In the genomic region with DNA sequence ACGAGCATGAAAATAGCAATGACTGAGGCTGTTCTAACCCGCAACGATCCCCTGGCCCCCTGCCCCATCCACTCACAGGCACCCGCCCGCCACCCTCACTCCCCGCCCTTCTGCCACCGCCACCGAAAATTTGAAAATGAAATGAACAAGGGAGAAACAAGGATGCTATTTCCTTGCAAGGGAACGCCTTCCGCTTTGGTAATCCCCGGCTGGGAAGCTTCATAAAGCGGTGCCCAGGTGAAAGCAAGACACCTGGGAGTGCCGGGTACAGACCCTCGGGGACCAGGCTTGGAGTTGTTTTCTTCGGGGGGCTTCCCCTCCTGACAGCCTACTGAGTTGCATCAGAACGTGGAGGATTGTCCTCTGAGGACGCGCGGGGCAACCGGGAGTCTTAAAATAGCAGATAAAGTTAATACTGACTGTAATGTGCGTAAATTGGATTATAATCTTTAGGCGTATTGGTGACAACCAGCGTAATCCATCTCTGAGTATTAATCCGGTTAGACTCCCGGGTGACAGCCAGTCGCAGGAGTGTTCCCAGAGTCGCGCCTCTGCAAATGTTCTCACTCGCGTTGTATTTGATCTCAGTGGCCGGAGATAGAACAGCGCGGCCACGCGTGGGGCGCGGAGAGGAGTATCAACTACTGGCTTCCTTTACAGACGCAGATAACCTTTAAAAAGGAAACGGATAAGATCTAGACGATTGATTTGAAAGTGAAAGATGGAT, we compare ENCODE assay signal across 8 cellular contexts. TPM values are rescaled to one million over a fixed set of nuclear protein-coding genes. Genes with fewer than 3 reads are reported as not detected.
DNase-seq lines count a peak whose midpoint lies in the region; ATAC-seq and TF ChIP-seq lines count a peak whose summit lies in the region.

No MANE protein-coding gene starts in this region.

- H3K36me3 ChIP-seq in HEK293 (ENCODE audit: control insufficient read depth in 2 of 2, insufficient read depth in 1 of 2, low read length in 2 of 2) (no peaks in the 10 kb centered on the region), Panc1 (ENCODE audit: control insufficient read depth, insufficient read depth, low read length) (peaks cover 3% of the 10 kb centered on the region; the same call in 1 of the 2 replicates), gastrocnemius medialis (no peaks in the 10 kb centered on the region)

- peak overlapping the region; percentile 99 for H3K27ac ChIP-seq in HEK293 (ENCODE audit: extremely low read depth, low read depth, low read length)
- H3K27ac ChIP-seq in Panc1 (ENCODE audit: low read length), result no peak overlapping the region
- no peak overlapping the region for H3K27ac ChIP-seq in right cardiac atrium (ENCODE audit: low read length)
- H3K27ac ChIP-seq in gastrocnemius medialis, result peak overlapping the region; percentile 85 to 98 (median 92)

- TF ChIP-seq CTCF in HEK293 (tag by site-specific recombination; IDR thresholded peaks at IDR 0.05), result no peak
- no peak for TF ChIP-seq CTCF in Panc1 (IDR thresholded peaks at IDR 0.05)
- TF ChIP-seq CTCF in gastrocnemius medialis (IDR thresholded peaks at IDR 0.05 in 4 of 5, conservative IDR thresholded peaks at IDR 0.05 in 1 of 5), result peak in 2 of 5 experiments; percentile 9 to 17

- in situ Hi-C loops in Panc1 (cut with HindIII; ENCODE audit: low pct_unique_long_range_greater_than_20kb, low sequenced_read_pairs), result no loop called here
- in situ Hi-C loops in gastrocnemius medialis (cut with MboI; ENCODE audit: low sequenced_read_pairs in 4 of 4), result loop anchor here in 3 of 4 donors (10.0 to 25.0 kb wide), 5 partner anchors 62 to 322 kb away; partner anchors contain the start of gene FOCAD (in 1 of the 3)

- no peak for ATAC-seq in Panc1
- peak in 1 of 2 donors; percentile 27 for ATAC-seq in right cardiac atrium
- no peak for ATAC-seq in gastrocnemius medialis

- H3K27me3 ChIP-seq in Panc1 (ENCODE audit: control insufficient read depth, insufficient read depth, low read length) (peaks cover 2% of the 10 kb centered on the region), right cardiac atrium (ENCODE audit: control insufficient read depth, insufficient read depth) (no peaks in the 10 kb centered on the region), gastrocnemius medialis (no peaks in the 10 kb centered on the region)

- POLR2A ChIA-PET in HEK293 (lab: Yijun Ruan, JAX) (interaction anchor here (1.1 to 2.2 kb wide), 23 partner anchors 10 to 318 kb away, joined by 3 to 53 read pairs (median 6); partner anchors contain the start of gene FOCAD), Panc1 (lab: Charles Lee) (interaction anchor here (0.6 kb wide), 1 partner anchor 1531 kb away, joined by 5 read pairs; no protein-coding TSS in a partner anchor)

- intact Hi-C loops in Panc1 (cut with micrococcal nuclease; ENCODE audit: unreplicated experiment), result loop anchor here (5.0 kb wide), 1 partner anchor 489 kb away; no protein-coding TSS in a partner anchor
- intact Hi-C loops in right cardiac atrium (cut with DNase I), result loop anchor here (2.0 to 10.0 kb wide), 6 partner anchors 62 to 322 kb away; partner anchors contain the start of gene FOCAD (in 1 of the 4)
- intact Hi-C loops in gastrocnemius medialis (cut with DNase I; ENCODE audit: low total_unique reads), result loop anchor here (1.0 to 5.0 kb wide), 4 partner anchors 18 to 1391 kb away; partner anchors contain the start of gene DENND4C

- peak overlapping the region; percentile 86 for H3K4me3 ChIP-seq in HEK293 (ENCODE audit: low read depth, low read length)
- H3K4me3 ChIP-seq in Panc1 (ENCODE audit: low read depth in 2 of 2, low read length in 2 of 2), result peak overlapping the region; percentile 51 to 54
- H3K4me3 ChIP-seq in right cardiac atrium (ENCODE audit: low read length), result peak overlapping the region; percentile 96
- H3K4me3 ChIP-seq in gastrocnemius medialis, result peak overlapping the region; percentile 91 to 99 (median 96)

- under 1% methylated on average over 40 of the region's 40 CpGs for WGBS in right cardiac atrium

- no peak for TF ChIP-seq POLR2A in gastrocnemius medialis (IDR thresholded peaks at IDR 0.05)

- DNase-seq in COR-L47 (lab: John Stamatoyannopoulos, UW) (peak; percentile 26), Panc1 (ENCODE audit: low read depth, low spot score) (no peak), right cardiac atrium (peak; percentile 30 to 75 (median 69)), gastrocnemius medialis (peak; percentile 7 to 23), NCI-H2227 (lab: John Stamatoyannopoulos, UW; ENCODE audit: unreplicated experiment) (no peak), HCEC 1CT (no peak)
- DNase-seq in activated naive CD4-positive, alpha-beta T cell treated with anti-CD3 and anti-CD28 coated beads, Interleukin-2, amount 50 U/mL, for 16 hours, result peak; percentile 65

- CTCF ChIA-PET in HEK293 (lab: Yijun Ruan, JAX) (interaction anchor here (0.6 to 2.6 kb wide), 10 partner anchors 11 to 489 kb away, joined by 3 to 10 read pairs (median 4); no protein-coding TSS in a partner anchor), Panc1 (lab: Charles Lee) (no interaction called here)

- no TSS peak for BruUV-seq in Panc1 (replicated peaks; lab: Mats Ljungman, UMichigan)

- no peaks in the 10 kb centered on the region for H3K9me3 ChIP-seq in HEK293 (ENCODE audit: control insufficient read depth, insufficient read depth, low read depth, low read length)
- no peaks in the 10 kb centered on the region for H3K9me3 ChIP-seq in Panc1 (ENCODE audit: control insufficient read depth, insufficient read depth, low read depth, low read length)
- H3K9me3 ChIP-seq in right cardiac atrium (ENCODE audit: control insufficient read depth, low read length), result no peaks in the 10 kb centered on the region
- H3K9me3 ChIP-seq in gastrocnemius medialis, result no peaks in the 10 kb centered on the region

- H3K4me1 ChIP-seq in HEK293 (ENCODE audit: control insufficient read depth, insufficient read depth, low read length) (peaks cover 10% of the 10 kb centered on the region; the same call in 1 of the 2 replicates), Panc1 (ENCODE audit: control insufficient read depth, insufficient read depth, low read length) (no peaks in the 10 kb centered on the region), right cardiac atrium (ENCODE audit: control insufficient read depth, insufficient read depth, low read length) (no peaks in the 10 kb centered on the region), gastrocnemius medialis (peaks cover 12 to 14% of the 10 kb centered on the region in 2 donors)

TF ChIP-seq in HEK293, 187 proteins besides CTCF, POLR2A, EP300 and RAD21 (continues in another document):
- TF ChIP-seq TCF7L2 (IDR thresholded peaks at IDR 0.05; ENCODE audit: borderline replicate concordance, low read depth, low read length) (0 out of 2 replicates have a peak, but pooled peaks have one; percentile 22), ZNF362 (tag by site-specific recombination; IDR thresholded peaks at IDR 0.05) (no peak), ZNF473 (tag by site-specific recombination; IDR thresholded peaks at IDR 0.05) (no peak), ZNF776 (tag by site-specific recombination; IDR thresholded peaks at IDR 0.05; ENCODE audit: borderline replicate concordance) (no peak), ZNF768 (tag by site-specific recombination; IDR thresholded peaks at IDR 0.05) (no peak), SCRT1 (tag by site-specific recombination; IDR thresholded peaks at IDR 0.05; ENCODE audit: borderline replicate concordance) (no peak), ZNF610 (tag by site-specific recombination; IDR thresholded peaks at IDR 0.05; ENCODE audit: borderline replicate concordance) (no peak), PRDM1 (tag by site-specific recombination; IDR thresholded peaks at IDR 0.05) (0 out of 2 replicates have a peak, but pooled peaks have one; percentile 3), ZXDB (tag by site-specific recombination; IDR thresholded peaks at IDR 0.05) (no peak), GFI1B (tag by site-specific recombination; IDR thresholded peaks at IDR 0.05) (no peak), ZNF488 (tag by site-specific recombination; IDR thresholded peaks at IDR 0.05) (no peak), ZBTB48 (tag by site-specific recombination; IDR thresholded peaks at IDR 0.05) (peak; percentile 48; the same call in 1 of the 2 replicates), ZSCAN23 (tag by site-specific recombination; IDR thresholded peaks at IDR 0.05) (0 out of 2 replicates have a peak, but pooled peaks have one; percentile 39), FEZF1 (tag by site-specific recombination; IDR thresholded peaks at IDR 0.05) (peak; percentile 65), ZNF114 (tag by site-specific recombination; IDR thresholded peaks at IDR 0.05) (no peak)

RNA-seq across cellular contexts. Expression of gene MLLT3, which starts 0.9 kb away (rescaled TPM):
- total RNA-seq in Panc1 (2021; ENCODE audit: unreplicated experiment) (0.49 TPM), right cardiac atrium (10 to 100 TPM in 1 of 4 donors, 1 to 10 TPM in 3; 5.8 to 14.0 (median 8.8) TPM), gastrocnemius medialis (1 to 10 TPM; 4.0 to 6.4 (median 4.5) TPM)
- 0.28 TPM for polyA plus RNA-seq in Panc1 (2012; ENCODE audit: insufficient read length)
- 7.5 TPM for polyA plus RNA-seq in right cardiac atrium

Comparison
In these comparisons a context has a peak if more than half of its experiments do, and no peak if none do; other contexts are left out.
1. DNase-seq: peak in COR-L47 (single experiment), activated naive CD4-positive, alpha-beta T cell treated with anti-CD3 and anti-CD28 coated beads, Interleukin-2, amount 50 U/mL, for 16 hours (single experiment), right cardiac atrium (3 of 3) and gastrocnemius medialis (2 of 2); none in Panc1 (single experiment), NCI-H2227 (single experiment) and HCEC 1CT (single experiment).
2. H3K27ac ChIP-seq: peak in HEK293 (single experiment) and gastrocnemius medialis (4 of 4); none in Panc1 (single experiment) and right cardiac atrium (single experiment).
3. Peak in every context shown above with its lines, with median percentiles within 50 percentile points of each other: H3K4me3 ChIP-seq.